In the genomic region with DNA sequence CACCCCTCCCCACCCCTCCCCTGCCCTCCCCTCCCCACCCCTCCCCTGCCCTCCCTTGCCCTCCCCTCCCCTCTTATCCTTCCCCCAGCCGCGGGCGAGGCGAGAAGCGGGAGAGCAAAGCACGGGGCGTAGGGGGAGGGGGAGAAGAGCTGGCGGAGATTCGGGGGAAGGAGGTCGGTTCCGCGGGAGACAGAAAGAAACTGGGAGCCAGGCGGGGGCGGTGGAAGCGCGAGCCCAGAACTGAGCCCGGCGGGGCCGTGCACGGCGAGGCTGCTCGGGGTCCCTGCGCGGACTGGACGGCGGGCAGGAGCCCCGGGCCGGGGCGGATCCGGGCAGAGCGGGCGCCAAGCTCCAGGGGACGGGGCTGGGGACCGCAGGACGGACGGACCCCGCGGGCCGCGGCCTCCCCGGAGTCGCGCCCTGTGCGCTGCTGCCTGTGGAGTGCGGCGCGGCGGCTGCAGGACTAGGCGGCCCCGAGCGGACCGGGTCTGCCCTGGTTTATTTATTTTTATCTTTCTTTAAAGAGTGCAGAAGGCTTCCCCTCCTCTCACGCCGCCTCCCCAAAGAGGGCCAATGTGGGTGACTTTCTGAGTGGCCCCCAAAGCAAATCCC, we compare ENCODE assay signal across 13 cellular contexts. TPM values are rescaled to one million over a fixed set of nuclear protein-coding genes. Genes with fewer than 3 reads are reported as not detected.
DNase-seq lines count a peak whose midpoint lies in the region; ATAC-seq, FAIRE-seq and TF ChIP-seq lines count a peak whose summit lies in the region.
"Not testable (repeated sequence)": the region's sequence is repeated elsewhere in the genome, so short reads cannot be mapped to it uniquely, and the experiment has no call there.
"Had no signal": no experiment of that assay in that cellular context is flagged by ENCODE, and none has a peak within 500 bp of the region (broad histone marks: within the 10 kb centered on the region; RNA-seq: fewer than 3 reads in every experiment).

No MANE protein-coding gene starts in this region.

- not testable (repeated sequence) for TF ChIP-seq POLR2A in K562 (conservative IDR thresholded peaks at IDR 0.05)

- intact Hi-C loops in K562 (cut with micrococcal nuclease) = loop anchor here (10.0 kb wide), 1 partner anchor 64 kb away; no protein-coding TSS in a partner anchor
- intact Hi-C loops in Right ventricle myocardium inferior (cut with DNase I) = not testable (repeated sequence)

- H3K9ac ChIP-seq in HUES64 (ENCODE audit: low read depth, low read length) = not testable (repeated sequence)
- peak overlapping the region in 1 of 2 experiments; percentile 85; a peak in 2 of 4 replicates for H3K9ac ChIP-seq in K562 (ENCODE audit: insufficient read depth in 1 of 2, low read depth in 2 of 2, low read length in 2 of 2)

- not testable (repeated sequence) for H3K9me1 ChIP-seq in K562 (ENCODE audit: control insufficient read depth, insufficient read depth, low read length)

- not testable (repeated sequence) for TF ChIP-seq CTCF in GM23338 (conservative IDR thresholded peaks at IDR 0.05; ENCODE audit: low read depth in 2 of 2); RWPE2 (IDR thresholded peaks at IDR 0.05; ENCODE audit: poor library complexity, severe bottlenecking); K562 (IDR thresholded peaks at IDR 0.05 in 2 of 3, conservative IDR thresholded peaks at IDR 0.05 in 1 of 3; ENCODE audit: insufficient read depth in 2 of 3, low read depth in 1 of 3, low read length in 3 of 3); type B pancreatic cell (conservative IDR thresholded peaks at IDR 0.05)

- BruUV-seq in K562 (replicated peaks; lab: Mats Ljungman, UMichigan) = not testable (repeated sequence)

- H3K4me2 ChIP-seq in GM23338; K562 (ENCODE audit: insufficient read depth, low read length): not testable (repeated sequence)

- peaks cover 15% of the 10 kb centered on the region for H3K4me1 Mint-ChIP-seq in GM23338
- H3K4me1 Mint-ChIP-seq in naive thymus-derived CD8-positive, alpha-beta T cell = peaks cover 8 to 20% (median 13%) of the 10 kb centered on the region in 4 donors
- peaks cover 13% of the 10 kb centered on the region for H3K4me1 Mint-ChIP-seq in type B pancreatic cell (ENCODE audit: unreplicated experiment)

- POLR2A ChIA-PET in K562 (lab: Yijun Ruan, JAX); naive thymus-derived CD8-positive, alpha-beta T cell (lab: Charles Lee): not testable (repeated sequence)

- in situ Hi-C loops in K562 (cut with MboI) = not testable (repeated sequence)

- H3K4me3 ChIP-seq in GM23338 = peak overlapping the region; percentile 43; the same call in 1 of the 2 replicates
- H3K4me3 ChIP-seq in HUES64 (ENCODE audit: low read length) = peak overlapping the region; percentile 38
- not testable (repeated sequence) for H3K4me3 ChIP-seq in RWPE2 (ENCODE audit: severe bottlenecking)
- H3K4me3 ChIP-seq in K562 = peak overlapping the region; percentile 36

- H2AFZ ChIP-seq in GM23338; K562 (ENCODE audit: low read depth, low read length): not testable (repeated sequence)

- not testable (repeated sequence) for DNase-seq in GM23338 (ENCODE audit: low spot score); naive thymus-derived CD8-positive, alpha-beta T cell
- DNase-seq in RWPE2 (ENCODE audit: low spot score) = peak; percentile 61
- DNase-seq in K562 (ENCODE audit: extremely low read depth in 1 of 4, low spot score in 3 of 4) = peak in 1 of 4 experiments; percentile 52
- peak; percentile 15 for DNase-seq in Right ventricle myocardium inferior (ENCODE audit: missing footprints)
- DNase-seq in left lobe of liver (ENCODE audit: low spot score) = peak; percentile 40
- DNase-seq in type B pancreatic cell (ENCODE audit: extremely low spot score, unreplicated experiment) = peak; percentile 59

- not testable (repeated sequence) for H3K9me2 ChIP-seq in GM23338 (ENCODE audit: insufficient read depth)

- peaks cover 16% of the 10 kb centered on the region; the same call in 1 of the 2 replicates for H3F3A ChIP-seq in GM23338 (replicated peaks; ENCODE audit: low read depth)

- H4K20me1 ChIP-seq in GM23338 (replicated peaks; ENCODE audit: insufficient read depth); K562 (replicated peaks; ENCODE audit: control insufficient read depth, insufficient read depth, low read length): not testable (repeated sequence)

- peaks cover 40% of the 10 kb centered on the region for H3K27me3 ChIP-seq in GM23338 (ENCODE audit: insufficient read depth)
- H3K27me3 ChIP-seq in HUES64 (ENCODE audit: insufficient read depth, low read length) = peaks cover 39% of the 10 kb centered on the region
- not testable (repeated sequence) for H3K27me3 ChIP-seq in RWPE2 (ENCODE audit: insufficient read depth, poor library complexity, severe bottlenecking); K562 (ENCODE audit: control insufficient read depth in 2 of 2, insufficient read depth in 2 of 2, low read length in 2 of 2)

- not testable (repeated sequence) for TF ChIP-seq EP300 in K562 (IDR thresholded peaks at IDR 0.05; ENCODE audit: low read length)

- not testable (repeated sequence) for H3K9me3 ChIP-seq in HUES64 (ENCODE audit: insufficient read depth, low read depth, low read length); RWPE2 (ENCODE audit: severe bottlenecking); K562 (replicated peaks; ENCODE audit: control insufficient read depth, insufficient read depth, low read depth, low read length)

- not testable (repeated sequence) for H3K36me3 ChIP-seq in GM23338 (ENCODE audit: insufficient read depth); HUES64 (ENCODE audit: insufficient read depth, low read length); RWPE2 (ENCODE audit: low read depth); K562 (ENCODE audit: control insufficient read depth, insufficient read depth, low read length)

- FAIRE-seq in K562 (lab: Jason Lieb, UNC) = not testable (repeated sequence)

- ATAC-seq in GM23338 (peak; percentile 2), RWPE2 (ENCODE audit: low read depth) (peak; percentile 18), K562 (peak; percentile 39), left lobe of liver (peak; percentile 25)
- ATAC-seq in Right ventricle myocardium inferior = not testable (repeated sequence)
- ATAC-seq in naive thymus-derived CD8-positive, alpha-beta T cell = peak; percentile 17 to 26

- H3K79me2 ChIP-seq in GM23338 (replicated peaks; ENCODE audit: insufficient read depth); K562 (ENCODE audit: control insufficient read depth, insufficient read depth, low read length): not testable (repeated sequence)

- CTCF ChIA-PET in K562 (lab: Yijun Ruan, JAX; ENCODE audit: low intra/inter-chr PET ratio) = not testable (repeated sequence)

- not testable (repeated sequence) for H3K9me3 Mint-ChIP-seq in GM23338; naive thymus-derived CD8-positive, alpha-beta T cell; type B pancreatic cell

- H3K27ac Mint-ChIP-seq in GM23338; naive thymus-derived CD8-positive, alpha-beta T cell; type B pancreatic cell: not testable (repeated sequence)

- H3K27me3 Mint-ChIP-seq in GM23338 (ENCODE audit: insufficient read depth, low read depth, poor library complexity) (peaks cover 36% of the 10 kb centered on the region), type B pancreatic cell (peaks cover 45% of the 10 kb centered on the region)
- H3K27me3 Mint-ChIP-seq in naive thymus-derived CD8-positive, alpha-beta T cell = peaks cover 21 to 43% (median 35%) of the 10 kb centered on the region in 5 donors

- H3K36me3 Mint-ChIP-seq in GM23338 (ENCODE audit: low read depth); naive thymus-derived CD8-positive, alpha-beta T cell; type B pancreatic cell: not testable (repeated sequence)

- H3K4me3 Mint-ChIP-seq in GM23338; naive thymus-derived CD8-positive, alpha-beta T cell; type B pancreatic cell: not testable (repeated sequence)

- not testable (repeated sequence) for H3K27ac ChIP-seq in GM23338 (ENCODE audit: low read depth); HUES64 (ENCODE audit: low read depth, low read length); RWPE2 (ENCODE audit: poor library complexity, severe bottlenecking); K562 (ENCODE audit: extremely low read depth, low read depth, low read length)

- TF ChIP-seq RAD21 in K562 (CRISPR knock-in tag; conservative IDR thresholded peaks at IDR 0.05 in 1 of 2, IDR thresholded peaks at IDR 0.05 in 1 of 2) = not testable (repeated sequence)

- no CpG with 5 or more reads among the region's 54 CpGs for WGBS in HUES64
- WGBS in K562 (ENCODE audit: insufficient coverage, low coverage, missing lambda C conversion rate) = no CpG with 5 or more reads among the region's 54 CpGs

- not testable (repeated sequence) for H3K4me1 ChIP-seq in GM23338 (ENCODE audit: insufficient read depth); HUES64 (ENCODE audit: insufficient read depth, low read length); RWPE2 (ENCODE audit: insufficient read depth, poor library complexity, severe bottlenecking)
- peaks cover 14 to 35% of the 10 kb centered on the region in 2 experiments for H3K4me1 ChIP-seq in K562 (replicated peaks in 1 of 2; ENCODE audit: control insufficient read depth in 2 of 2, insufficient read depth in 2 of 2, low read length in 2 of 2)

RNA-seq across cellular contexts. Expression of a gene that starts 29.8 kb away (rescaled TPM):
- total RNA-seq in GM23338 (2014; rRNA removed; shearing (Covaris generic)) = not detected in 2 replicates
- polyA plus RNA-seq in GM23338 (2016; fragmentation: Nextera tagmentation; extraction: Ambion mirVana) (not detected in 2 replicates), K562 (2011; rRNA removed) (0.05 and 0.15 TPM in 2 replicates), K562 (2014; fragmentation: Illumina TruSeq; extraction: Trizol) (0.10 TPM in 1 of 2 replicates, not detected in the other), K562 (2014; fragmentation: Nextera tagmentation; extraction: Ambion mirVana) (under 1 TPM; 0.15 to 0.28 TPM), K562 (2014; rRNA removed) (0.07 TPM in 1 of 2 replicates, not detected in the other)
- not detected for polyA plus RNA-seq in HUES64 (2013, experiment 1 of 2)
- polyA plus RNA-seq in HUES64 (2013, experiment 2 of 2) = not detected
- not detected in 2 replicates for total RNA-seq in K562 (2011; cell fraction: chromatin; rRNA removed; ENCODE audit: low replicate concordance)
- not detected in 2 replicates for total RNA-seq in K562 (2011; cell fraction: nucleolus; rRNA removed)
- total RNA-seq in K562 (2011; cell fraction: nucleoplasm; rRNA removed) = not detected in 2 replicates
- total RNA-seq in K562 (2014; rRNA removed) (0.08 TPM in 1 of 2 replicates, not detected in the other), K562 (2014; rRNA removed; fragmentation: Illumina TruSeq; extraction: Trizol) (0.04 TPM in 1 of 2 replicates, not detected in the other), K562 (2015; rRNA removed; fragmentation: Illumina TruSeq; extraction: Trizol) (not detected in 2 replicates), K562 (2021) (0.07 TPM in 1 of 2 replicates, not detected in the other), Right ventricle myocardium inferior (not detected), left lobe of liver (not detected), type B pancreatic cell (ENCODE audit: low replicate concordance) (not detected in 2 replicates)
- 0.03 TPM in 2 replicates for polyA plus RNA-seq in K562 (2011; cell fraction: cytosol; rRNA removed)
- polyA plus RNA-seq in K562 (2011; cell fraction: nucleus; rRNA removed) = not detected in 2 replicates
- polyA plus RNA-seq in K562 (2012) = 0.06 and 0.08 TPM in 2 replicates
- 0.12 TPM in 1 of 2 replicates, not detected in the other for polyA minus RNA-seq in K562 (2011; rRNA and poly(A)+ RNA removed)
- polyA minus RNA-seq in K562 (2011; cell fraction: cytosol; rRNA and poly(A)+ RNA removed) = not detected in 2 replicates
- polyA minus RNA-seq in K562 (2011; cell fraction: nucleus; rRNA and poly(A)+ RNA removed) = not detected in 2 replicates
- not detected for total RNA-seq in naive thymus-derived CD8-positive, alpha-beta T cell
- not detected for polyA plus RNA-seq in naive thymus-derived CD8-positive, alpha-beta T cell
- total RNA-seq: CD4-positive, alpha-beta memory T cell; Daoy; G401; OCI-LY7 had no signal
- polyA plus RNA-seq: CD4-positive, alpha-beta memory T cell had no signal

RNA-seq across cellular contexts. Expression of a gene that starts 46.2 kb away (rescaled TPM):
- not detected in 2 replicates for total RNA-seq in GM23338 (2014; rRNA removed; shearing (Covaris generic))
- polyA plus RNA-seq in GM23338 (2016; fragmentation: Nextera tagmentation; extraction: Ambion mirVana) (not detected in 2 replicates), K562 (2011; rRNA removed) (not detected in 2 replicates), K562 (2014; fragmentation: Illumina TruSeq; extraction: Trizol) (not detected in 2 replicates), K562 (2014; fragmentation: Nextera tagmentation; extraction: Ambion mirVana) (under 1 TPM in 1 of 2 experiments, not detected in 1; 0.01 TPM), K562 (2014; rRNA removed) (not detected in 2 replicates)
- polyA plus RNA-seq in HUES64 (2013, experiment 1 of 2) = not detected
- polyA plus RNA-seq in HUES64 (2013, experiment 2 of 2) = not detected
- not detected in 2 replicates for total RNA-seq in K562 (2011; cell fraction: chromatin; rRNA removed; ENCODE audit: low replicate concordance)
- not detected in 2 replicates for total RNA-seq in K562 (2011; cell fraction: nucleolus; rRNA removed)
- not detected in 2 replicates for total RNA-seq in K562 (2011; cell fraction: nucleoplasm; rRNA removed)
- total RNA-seq in K562 (2014; rRNA removed) (not detected in 2 replicates), K562 (2014; rRNA removed; fragmentation: Illumina TruSeq; extraction: Trizol) (not detected in 2 replicates), K562 (2015; rRNA removed; fragmentation: Illumina TruSeq; extraction: Trizol) (not detected in 2 replicates), K562 (2021) (not detected in 2 replicates), Right ventricle myocardium inferior (not detected), left lobe of liver (not detected), type B pancreatic cell (ENCODE audit: low replicate concordance) (not detected in 2 replicates)
- polyA plus RNA-seq in K562 (2011; cell fraction: cytosol; rRNA removed) = not detected in 2 replicates
- polyA plus RNA-seq in K562 (2011; cell fraction: nucleus; rRNA removed) = not detected in 2 replicates
- not detected in 2 replicates for polyA plus RNA-seq in K562 (2012)
- not detected in 2 replicates for polyA minus RNA-seq in K562 (2011; rRNA and poly(A)+ RNA removed)
- not detected in 2 replicates for polyA minus RNA-seq in K562 (2011; cell fraction: cytosol; rRNA and poly(A)+ RNA removed)
- polyA minus RNA-seq in K562 (2011; cell fraction: nucleus; rRNA and poly(A)+ RNA removed) = not detected in 2 replicates
- total RNA-seq in naive thymus-derived CD8-positive, alpha-beta T cell = not detected
- polyA plus RNA-seq in naive thymus-derived CD8-positive, alpha-beta T cell = not detected
- total RNA-seq: CD4-positive, alpha-beta memory T cell; Daoy; G401; SJCRH30 had no signal
- polyA plus RNA-seq: CD4-positive, alpha-beta memory T cell had no signal
